In the genomic region with DNA sequence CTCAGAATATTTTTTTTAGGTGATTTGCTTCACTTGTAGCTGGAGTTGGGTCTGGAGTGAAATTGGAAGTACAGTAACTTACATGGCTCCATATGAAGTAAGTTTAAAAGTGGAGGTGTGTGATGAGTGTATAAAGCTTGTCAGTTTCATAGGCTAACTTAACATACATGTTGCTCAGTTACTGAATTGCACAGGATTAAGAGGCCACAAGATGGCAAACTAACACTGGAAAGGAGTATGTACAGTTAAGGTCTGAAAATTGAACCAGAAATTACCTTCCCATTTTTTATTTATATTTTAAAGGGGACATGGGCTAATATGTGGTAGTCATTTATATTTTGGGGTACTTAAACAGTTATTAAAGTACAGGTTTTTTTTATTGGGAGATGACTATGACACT, we compare ENCODE assay signal across 10 cellular contexts. TPM values are rescaled to one million over a fixed set of nuclear protein-coding genes. Genes with fewer than 3 reads are reported as not detected.
DNase-seq lines count a peak whose midpoint lies in the region; ATAC-seq and TF ChIP-seq lines count a peak whose summit lies in the region.
"Had no signal": no experiment of that assay in that cellular context is flagged by ENCODE, and none has a peak within 500 bp of the region (broad histone marks: within the 10 kb centered on the region; RNA-seq: fewer than 3 reads in every experiment).

No MANE protein-coding gene starts in this region.

- no peaks in the 10 kb centered on the region for H3K36me3 Mint-ChIP-seq in mesothelial cell of epicardium
- no peaks in the 10 kb centered on the region for H3K36me3 Mint-ChIP-seq in activated naive CD4-positive, alpha-beta T cell treated with anti-CD3 and anti-CD28 coated beads for 36 hours (ENCODE audit: low read depth)
- H3K36me3 Mint-ChIP-seq: stimulated activated effector memory CD8-positive, alpha-beta T cell treated with anti-CD3 and anti-CD28 coated beads, Interleukin-12 subunit alpha, Interleukin-12 subunit beta, amount 100 ng/mL, for 72 hours had no signal

- no peak overlapping the region for H3K27ac Mint-ChIP-seq in mesothelial cell of epicardium
- no peak overlapping the region for H3K27ac Mint-ChIP-seq in activated naive CD4-positive, alpha-beta T cell treated with anti-CD3 and anti-CD28 coated beads for 36 hours

- peak; percentile 64 for ATAC-seq in SK-N-SH treated with all-trans-retinoic acid at 6 μM for 48 hours
- ATAC-seq in left colon = peak; percentile 57
- ATAC-seq: stimulated activated effector memory CD8-positive, alpha-beta T cell treated with anti-CD3 and anti-CD28 coated beads, Interleukin-12 subunit alpha, Interleukin-12 subunit beta, amount 100 ng/mL, for 72 hours had no signal

- peaks cover 2% of the 10 kb centered on the region for H3K9me3 Mint-ChIP-seq in mesothelial cell of epicardium
- no peaks in the 10 kb centered on the region for H3K9me3 Mint-ChIP-seq in activated naive CD4-positive, alpha-beta T cell treated with anti-CD3 and anti-CD28 coated beads for 36 hours
- H3K9me3 Mint-ChIP-seq: stimulated activated effector memory CD8-positive, alpha-beta T cell treated with anti-CD3 and anti-CD28 coated beads, Interleukin-12 subunit alpha, Interleukin-12 subunit beta, amount 100 ng/mL, for 72 hours had no signal

- no peak overlapping the region for H3K4me3 Mint-ChIP-seq in mesothelial cell of epicardium
- H3K4me3 Mint-ChIP-seq in activated naive CD4-positive, alpha-beta T cell treated with anti-CD3 and anti-CD28 coated beads for 36 hours = no peak overlapping the region
- H3K4me3 Mint-ChIP-seq: stimulated activated effector memory CD8-positive, alpha-beta T cell treated with anti-CD3 and anti-CD28 coated beads, Interleukin-12 subunit alpha, Interleukin-12 subunit beta, amount 100 ng/mL, for 72 hours had no signal

- H3K4me1 Mint-ChIP-seq in mesothelial cell of epicardium = peaks cover 8% of the 10 kb centered on the region
- peaks cover 11% of the 10 kb centered on the region for H3K4me1 Mint-ChIP-seq in activated naive CD4-positive, alpha-beta T cell treated with anti-CD3 and anti-CD28 coated beads for 36 hours (ENCODE audit: low read depth)

- no peaks in the 10 kb centered on the region for H3K27me3 Mint-ChIP-seq in mesothelial cell of epicardium (ENCODE audit: low read depth)
- no peaks in the 10 kb centered on the region for H3K27me3 Mint-ChIP-seq in activated naive CD4-positive, alpha-beta T cell treated with anti-CD3 and anti-CD28 coated beads for 36 hours (ENCODE audit: low read depth)

- intact Hi-C loops in left colon (cut with DNase I, micrococcal nuclease) = no loop called here
- intact Hi-C loops in activated naive CD4-positive, alpha-beta T cell treated with anti-CD3 and anti-CD28 coated beads for 36 hours (cut with micrococcal nuclease) = loop anchor here (1.0 kb wide), 1 partner anchor 116 kb away; no protein-coding TSS in a partner anchor

- DNase-seq in GF-D8 (lab: John Stamatoyannopoulos, UW) = peak; percentile 10
- DNase-seq in Kasumi-1 (lab: John Stamatoyannopoulos, UW) = peak; percentile 64 to 78
- DNase-seq in left colon = no peak
- DNase-seq in activated effector memory CD4-positive, alpha-beta T cell treated with anti-CD3 and anti-CD28 coated beads, Interleukin-2, amount 50 U/mL, for 16 hours = no peak
- DNase-seq in mesothelial cell of epicardium (ENCODE audit: low spot score in 2 of 2, unreplicated experiment in 2 of 2) = no peak
- no peak for DNase-seq in hippocampal formation (lab: John Stamatoyannopoulos, UW)
- DNase-seq in activated naive CD4-positive, alpha-beta T cell treated with anti-CD3 and anti-CD28 coated beads for 36 hours = no peak
- DNase-seq: activated CD4-positive, CD25-positive, alpha-beta regulatory T cell treated with anti-CD3 and anti-CD28 coated beads, Interleukin-2, amount 50 U/mL, for 72 hours had no signal

- no peak for TF ChIP-seq CTCF in mesothelial cell of epicardium (IDR thresholded peaks at IDR 0.05; ENCODE audit: unreplicated experiment)

- CTCF ChIA-PET in activated naive CD4-positive, alpha-beta T cell treated with anti-CD3 and anti-CD28 coated beads for 36 hours (lab: Charles Lee) = interaction anchor here (0.6 to 2.3 kb wide), 4 partner anchors 43 to 397 kb away, joined by 3 to 9 read pairs (median 4); no protein-coding TSS in a partner anchor

TF ChIP-seq in SK-N-SH treated with all-trans-retinoic acid at 6 μM for 48 hours, 23 proteins besides CTCF, POLR2A, EP300 and RAD21:
- TF ChIP-seq PPARA (CRISPR knock-in tag; IDR thresholded peaks at IDR 0.05; ENCODE audit: borderline replicate concordance) = no peak
- TF ChIP-seq BACH2 (CRISPR knock-in tag; IDR thresholded peaks at IDR 0.05; ENCODE audit: borderline replicate concordance) = no peak
- TF ChIP-seq TOX (CRISPR knock-in tag; IDR thresholded peaks at IDR 0.05; ENCODE audit: borderline replicate concordance) = no peak
- no peak for TF ChIP-seq ZFP3 (CRISPR knock-in tag; IDR thresholded peaks at IDR 0.05)
- no peak for TF ChIP-seq ARNTL (CRISPR knock-in tag; IDR thresholded peaks at IDR 0.05; ENCODE audit: borderline replicate concordance, low read depth)
- no peak for TF ChIP-seq ESRRG (CRISPR knock-in tag; IDR thresholded peaks at IDR 0.05)
- TF ChIP-seq PATZ1 (CRISPR knock-in tag; IDR thresholded peaks at IDR 0.05; ENCODE audit: borderline replicate concordance) = no peak
- TF ChIP-seq SNAI2 (CRISPR knock-in tag; IDR thresholded peaks at IDR 0.05) = no peak
- TF ChIP-seq CREB5 (CRISPR knock-in tag; IDR thresholded peaks at IDR 0.05; ENCODE audit: low read depth) = no peak
- TF ChIP-seq ZFP30 (CRISPR knock-in tag; IDR thresholded peaks at IDR 0.05) = no peak
TF ChIP-seq in SK-N-SH treated with all-trans-retinoic acid at 6 μM for 48 hours: peak in this region for 0.

RNA-seq across cellular contexts. Expression of gene SMIM8, which starts 45.3 kb away (rescaled TPM):
- total RNA-seq in left colon = 10 to 100 TPM in 1 of 2 donors, 1 to 10 TPM in 1; 6.6 to 10.3 TPM
- 23.7 to 26.7 TPM (median 24.4 TPM) in 3 replicates for total RNA-seq in mesothelial cell of epicardium
- total RNA-seq in activated naive CD4-positive, alpha-beta T cell treated with anti-CD3 and anti-CD28 coated beads for 36 hours = 1 to 10 TPM; 8.0 to 8.6 TPM

RNA-seq across cellular contexts. Expression of gene GJB7, which starts 52.0 kb away (rescaled TPM):
- total RNA-seq in left colon (not detected), mesothelial cell of epicardium (0.55 to 1.0 TPM (median 0.67 TPM) in 3 replicates)
- not detected for total RNA-seq in activated naive CD4-positive, alpha-beta T cell treated with anti-CD3 and anti-CD28 coated beads for 36 hours

Comparison
In these comparisons a context has a peak if more than half of its experiments do, and no peak if none do; other contexts are left out.
1. DNase-seq: peak in GF-D8 (single experiment) and Kasumi-1 (2 of 2); none in left colon (0 of 2), activated effector memory CD4-positive, alpha-beta T cell treated with anti-CD3 and anti-CD28 coated beads, Interleukin-2, amount 50 U/mL, for 16 hours (single experiment), mesothelial cell of epicardium (0 of 2), hippocampal formation (0 of 2) and activated naive CD4-positive, alpha-beta T cell treated with anti-CD3 and anti-CD28 coated beads for 36 hours (single experiment).